ENCODE assay signal across 1 cellular context in the genomic region with DNA sequence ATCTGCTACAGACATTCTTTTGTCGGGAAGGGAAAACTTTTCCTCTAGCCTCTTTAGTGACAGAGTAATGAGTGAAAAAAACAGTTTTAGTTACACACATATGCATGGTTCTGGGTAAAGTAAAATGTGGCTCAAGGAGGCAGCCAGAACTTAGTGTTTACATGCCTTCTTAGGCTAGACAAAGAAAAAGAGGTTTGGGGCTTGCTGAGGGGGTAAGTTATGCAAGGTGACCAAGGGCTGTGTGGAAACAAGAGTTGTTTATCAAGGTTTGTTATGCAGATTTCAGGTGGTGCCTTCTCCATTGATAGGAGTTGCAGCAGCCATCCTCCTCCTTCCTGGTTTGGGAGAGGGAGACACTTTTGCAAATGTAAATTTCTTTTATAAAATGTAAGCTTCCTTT.
TF ChIP-seq lines count a peak whose summit lies in the region.

No MANE protein-coding gene starts in this region.

TF ChIP-seq in H1, 55 proteins besides CTCF, POLR2A, EP300 and RAD21 (continued from another document):
- TF ChIP-seq SAP30 (IDR thresholded peaks at IDR 0.05; ENCODE audit: insufficient read depth, insufficient replicate concordance, low read length) = no peak
- 0 out of 2 replicates have a peak, but pooled peaks have one; percentile 7 for TF ChIP-seq YY1 (IDR thresholded peaks at IDR 0.05; ENCODE audit: low read depth, low read length)
- peak; percentile 95 for TF ChIP-seq ASH2L (IDR thresholded peaks at IDR 0.05; ENCODE audit: low read length)
- no peak for TF ChIP-seq PHF8 (conservative IDR thresholded peaks at IDR 0.05; ENCODE audit: low read depth, low read length)
- no peak for TF ChIP-seq HDAC6 (IDR thresholded peaks at IDR 0.05; ENCODE audit: low read depth, low read length)
- TF ChIP-seq, protein P1, sequence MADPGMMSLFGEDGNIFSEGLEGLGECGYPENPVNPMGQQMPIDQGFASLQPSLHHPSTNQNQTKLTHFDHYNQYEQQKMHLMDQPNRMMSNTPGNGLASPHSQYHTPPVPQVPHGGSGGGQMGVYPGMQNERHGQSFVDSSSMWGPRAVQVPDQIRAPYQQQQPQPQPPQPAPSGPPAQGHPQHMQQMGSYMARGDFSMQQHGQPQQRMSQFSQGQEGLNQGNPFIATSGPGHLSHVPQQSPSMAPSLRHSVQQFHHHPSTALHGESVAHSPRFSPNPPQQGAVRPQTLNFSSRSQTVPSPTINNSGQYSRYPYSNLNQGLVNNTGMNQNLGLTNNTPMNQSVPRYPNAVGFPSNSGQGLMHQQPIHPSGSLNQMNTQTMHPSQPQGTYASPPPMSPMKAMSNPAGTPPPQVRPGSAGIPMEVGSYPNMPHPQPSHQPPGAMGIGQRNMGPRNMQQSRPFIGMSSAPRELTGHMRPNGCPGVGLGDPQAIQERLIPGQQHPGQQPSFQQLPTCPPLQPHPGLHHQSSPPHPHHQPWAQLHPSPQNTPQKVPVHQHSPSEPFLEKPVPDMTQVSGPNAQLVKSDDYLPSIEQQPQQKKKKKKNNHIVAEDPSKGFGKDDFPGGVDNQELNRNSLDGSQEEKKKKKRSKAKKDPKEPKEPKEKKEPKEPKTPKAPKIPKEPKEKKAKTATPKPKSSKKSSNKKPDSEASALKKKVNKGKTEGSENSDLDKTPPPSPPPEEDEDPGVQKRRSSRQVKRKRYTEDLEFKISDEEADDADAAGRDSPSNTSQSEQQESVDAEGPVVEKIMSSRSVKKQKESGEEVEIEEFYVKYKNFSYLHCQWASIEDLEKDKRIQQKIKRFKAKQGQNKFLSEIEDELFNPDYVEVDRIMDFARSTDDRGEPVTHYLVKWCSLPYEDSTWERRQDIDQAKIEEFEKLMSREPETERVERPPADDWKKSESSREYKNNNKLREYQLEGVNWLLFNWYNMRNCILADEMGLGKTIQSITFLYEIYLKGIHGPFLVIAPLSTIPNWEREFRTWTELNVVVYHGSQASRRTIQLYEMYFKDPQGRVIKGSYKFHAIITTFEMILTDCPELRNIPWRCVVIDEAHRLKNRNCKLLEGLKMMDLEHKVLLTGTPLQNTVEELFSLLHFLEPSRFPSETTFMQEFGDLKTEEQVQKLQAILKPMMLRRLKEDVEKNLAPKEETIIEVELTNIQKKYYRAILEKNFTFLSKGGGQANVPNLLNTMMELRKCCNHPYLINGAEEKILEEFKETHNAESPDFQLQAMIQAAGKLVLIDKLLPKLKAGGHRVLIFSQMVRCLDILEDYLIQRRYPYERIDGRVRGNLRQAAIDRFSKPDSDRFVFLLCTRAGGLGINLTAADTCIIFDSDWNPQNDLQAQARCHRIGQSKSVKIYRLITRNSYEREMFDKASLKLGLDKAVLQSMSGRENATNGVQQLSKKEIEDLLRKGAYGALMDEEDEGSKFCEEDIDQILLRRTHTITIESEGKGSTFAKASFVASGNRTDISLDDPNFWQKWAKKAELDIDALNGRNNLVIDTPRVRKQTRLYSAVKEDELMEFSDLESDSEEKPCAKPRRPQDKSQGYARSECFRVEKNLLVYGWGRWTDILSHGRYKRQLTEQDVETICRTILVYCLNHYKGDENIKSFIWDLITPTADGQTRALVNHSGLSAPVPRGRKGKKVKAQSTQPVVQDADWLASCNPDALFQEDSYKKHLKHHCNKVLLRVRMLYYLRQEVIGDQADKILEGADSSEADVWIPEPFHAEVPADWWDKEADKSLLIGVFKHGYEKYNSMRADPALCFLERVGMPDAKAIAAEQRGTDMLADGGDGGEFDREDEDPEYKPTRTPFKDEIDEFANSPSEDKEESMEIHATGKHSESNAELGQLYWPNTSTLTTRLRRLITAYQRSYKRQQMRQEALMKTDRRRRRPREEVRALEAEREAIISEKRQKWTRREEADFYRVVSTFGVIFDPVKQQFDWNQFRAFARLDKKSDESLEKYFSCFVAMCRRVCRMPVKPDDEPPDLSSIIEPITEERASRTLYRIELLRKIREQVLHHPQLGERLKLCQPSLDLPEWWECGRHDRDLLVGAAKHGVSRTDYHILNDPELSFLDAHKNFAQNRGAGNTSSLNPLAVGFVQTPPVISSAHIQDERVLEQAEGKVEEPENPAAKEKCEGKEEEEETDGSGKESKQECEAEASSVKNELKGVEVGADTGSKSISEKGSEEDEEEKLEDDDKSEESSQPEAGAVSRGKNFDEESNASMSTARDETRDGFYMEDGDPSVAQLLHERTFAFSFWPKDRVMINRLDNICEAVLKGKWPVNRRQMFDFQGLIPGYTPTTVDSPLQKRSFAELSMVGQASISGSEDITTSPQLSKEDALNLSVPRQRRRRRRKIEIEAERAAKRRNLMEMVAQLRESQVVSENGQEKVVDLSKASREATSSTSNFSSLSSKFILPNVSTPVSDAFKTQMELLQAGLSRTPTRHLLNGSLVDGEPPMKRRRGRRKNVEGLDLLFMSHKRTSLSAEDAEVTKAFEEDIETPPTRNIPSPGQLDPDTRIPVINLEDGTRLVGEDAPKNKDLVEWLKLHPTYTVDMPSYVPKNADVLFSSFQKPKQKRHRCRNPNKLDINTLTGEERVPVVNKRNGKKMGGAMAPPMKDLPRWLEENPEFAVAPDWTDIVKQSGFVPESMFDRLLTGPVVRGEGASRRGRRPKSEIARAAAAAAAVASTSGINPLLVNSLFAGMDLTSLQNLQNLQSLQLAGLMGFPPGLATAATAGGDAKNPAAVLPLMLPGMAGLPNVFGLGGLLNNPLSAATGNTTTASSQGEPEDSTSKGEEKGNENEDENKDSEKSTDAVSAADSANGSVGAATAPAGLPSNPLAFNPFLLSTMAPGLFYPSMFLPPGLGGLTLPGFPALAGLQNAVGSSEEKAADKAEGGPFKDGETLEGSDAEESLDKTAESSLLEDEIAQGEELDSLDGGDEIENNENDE (IDR thresholded peaks at IDR 0.05; ENCODE audit: insufficient replicate concordance, low read length) = peak; percentile 79
- TF ChIP-seq SP4 (IDR thresholded peaks at IDR 0.05; ENCODE audit: low read length) = no peak
- no peak for TF ChIP-seq EGR1 (IDR thresholded peaks at IDR 0.05; ENCODE audit: borderline replicate concordance, low read depth, low read length)
- no peak for TF ChIP-seq RNF2 (IDR thresholded peaks at IDR 0.05; ENCODE audit: borderline replicate concordance, low read depth, low read length, missing control alignments, poor library complexity, severe bottlenecking)
- TF ChIP-seq BRCA1 (IDR thresholded peaks at IDR 0.05; ENCODE audit: low read depth, low read length) = no peak
- TF ChIP-seq SP1 (IDR thresholded peaks at IDR 0.05; ENCODE audit: low read depth, low read length) = peak; percentile 81; the same call in 1 of the 2 replicates
- no peak for TF ChIP-seq EZH2 (IDR thresholded peaks at IDR 0.05; ENCODE audit: low read depth, low read length, severe bottlenecking)
- no peak for TF ChIP-seq SRF (IDR thresholded peaks at IDR 0.05; ENCODE audit: low read depth, low read length)
- TF ChIP-seq TBP (IDR thresholded peaks at IDR 0.05; ENCODE audit: low read depth, low read length) = peak; percentile 71
- TF ChIP-seq CTBP2 (IDR thresholded peaks at IDR 0.05; ENCODE audit: borderline replicate concordance, insufficient read depth, insufficient read length, low read length) = no peak
- peak; percentile 59; the same call in 1 of the 2 replicates for TF ChIP-seq POLR2AphosphoS5 (IDR thresholded peaks at IDR 0.05; ENCODE audit: low read depth, low read length)
- no peak; the same call in 1 of the 2 replicates for TF ChIP-seq TEAD4 (IDR thresholded peaks at IDR 0.05; ENCODE audit: low read depth, low read length)
- TF ChIP-seq ZNF274 (IDR thresholded peaks at IDR 0.05; ENCODE audit: borderline replicate concordance, extremely low read depth, low read length) = no peak
- no peak for TF ChIP-seq CHD1 (IDR thresholded peaks at IDR 0.05; ENCODE audit: low read depth, low read length)
- TF ChIP-seq RFX5 (IDR thresholded peaks at IDR 0.05; ENCODE audit: borderline replicate concordance, low read depth, low read length) = no peak
- TF ChIP-seq RXRA (IDR thresholded peaks at IDR 0.05; ENCODE audit: insufficient read depth, low read depth, low read length) = no peak
- no peak for TF ChIP-seq FOSL1 (IDR thresholded peaks at IDR 0.05; ENCODE audit: insufficient read depth, low read depth, low read length)
- TF ChIP-seq TAF1 (IDR thresholded peaks at IDR 0.05; ENCODE audit: low read depth, low read length) = peak; percentile 64; the same call in 1 of the 2 replicates
- peak; percentile 4 for TF ChIP-seq NANOG (IDR thresholded peaks at IDR 0.05; ENCODE audit: insufficient read depth, low read depth, low read length, poor library complexity, severe bottlenecking)
- TF ChIP-seq CEBPB (IDR thresholded peaks at IDR 0.05; ENCODE audit: low read depth, low read length) = peak; percentile 92
- no peak for TF ChIP-seq SP2 (IDR thresholded peaks at IDR 0.05; ENCODE audit: low read length)
- TF ChIP-seq JUND (IDR thresholded peaks at IDR 0.05; ENCODE audit: low read length) = no peak
- TF ChIP-seq HDAC2 (IDR thresholded peaks at IDR 0.05; ENCODE audit: borderline replicate concordance in 1 of 2, low read depth in 2 of 2, low read length in 2 of 2) = peak in 1 of 2 experiments; percentile 53; a peak in 1 of 4 replicates
- TF ChIP-seq RBBP5 (IDR thresholded peaks at IDR 0.05; ENCODE audit: borderline replicate concordance, low read depth, low read length) = peak; percentile 36; the same call in 1 of the 2 replicates
- TF ChIP-seq KDM5A (IDR thresholded peaks at IDR 0.05; ENCODE audit: low read length) = no peak
- TF ChIP-seq MAX (IDR thresholded peaks at IDR 0.05) = 0 out of 2 replicates have a peak, but pooled peaks have one; percentile 10
- TF ChIP-seq POU5F1 (IDR thresholded peaks at IDR 0.05; ENCODE audit: low read depth, low read length) = peak; percentile 88; the same call in 1 of the 2 replicates
